In genomic region chr19:43901395-43902390, GRCh38 we compare ENCODE assay signal across 1 cellular context.
TF ChIP-seq lines count a peak whose summit lies in the region.

No MANE protein-coding gene starts in this region.

TF ChIP-seq in HepG2, 621 proteins besides CTCF, POLR2A, EP300 and RAD21 (continued from another document and continues in another):
- no peak for TF ChIP-seq ZNF275 (CRISPR knock-in tag; IDR thresholded peaks at IDR 0.05; ENCODE audit: borderline replicate concordance)
- TF ChIP-seq MYPOP (CRISPR knock-in tag; IDR thresholded peaks at IDR 0.05), result 0 out of 2 replicates have a peak, but pooled peaks have one; percentile 37
- TF ChIP-seq MEIS2 (CRISPR knock-in tag; IDR thresholded peaks at IDR 0.05), result no peak
- TF ChIP-seq ZBTB3 (CRISPR knock-in tag; IDR thresholded peaks at IDR 0.05; ENCODE audit: borderline replicate concordance, low read depth), result no peak
- no peak for TF ChIP-seq YEATS2 (CRISPR knock-in tag; IDR thresholded peaks at IDR 0.05; ENCODE audit: borderline replicate concordance)
- no peak for TF ChIP-seq ZSCAN25 (CRISPR knock-in tag; IDR thresholded peaks at IDR 0.05)
- no peak for TF ChIP-seq NR1H2 (CRISPR knock-in tag; IDR thresholded peaks at IDR 0.05; ENCODE audit: borderline replicate concordance, low read depth)
- TF ChIP-seq BATF2 (CRISPR knock-in tag; IDR thresholded peaks at IDR 0.05), result no peak
- TF ChIP-seq TFE3 (CRISPR knock-in tag; IDR thresholded peaks at IDR 0.05), result no peak
- 0 out of 2 replicates have a peak, but pooled peaks have one; percentile 27 for TF ChIP-seq ZNF557 (CRISPR knock-in tag; IDR thresholded peaks at IDR 0.05)
- peak; percentile 68; the same call in 1 of the 2 replicates for TF ChIP-seq MTERF4 (CRISPR knock-in tag; IDR thresholded peaks at IDR 0.05)
- peak; percentile 55; the same call in 1 of the 2 replicates for TF ChIP-seq ZNF350 (CRISPR knock-in tag; IDR thresholded peaks at IDR 0.05; ENCODE audit: borderline replicate concordance, low read depth)
- peak; percentile 64; the same call in 1 of the 2 replicates for TF ChIP-seq ZNF274 (CRISPR knock-in tag; IDR thresholded peaks at IDR 0.05)
- TF ChIP-seq GABPB1 (CRISPR knock-in tag; IDR thresholded peaks at IDR 0.05), result peak; percentile 94
- TF ChIP-seq HOXD1 (CRISPR knock-in tag; IDR thresholded peaks at IDR 0.05), result no peak
- no peak for TF ChIP-seq ZKSCAN1 (IDR thresholded peaks at IDR 0.05; ENCODE audit: low read length)
- TF ChIP-seq ZFP91 (CRISPR knock-in tag; IDR thresholded peaks at IDR 0.05; ENCODE audit: borderline replicate concordance), result peak; percentile 44; the same call in 1 of the 2 replicates
- TF ChIP-seq MZF1 (CRISPR knock-in tag; IDR thresholded peaks at IDR 0.05; ENCODE audit: borderline replicate concordance), result no peak
- no peak for TF ChIP-seq THAP7 (CRISPR knock-in tag; IDR thresholded peaks at IDR 0.05)
- peak; percentile 42; the same call in 1 of the 2 replicates for TF ChIP-seq BORCS8-MEF2B (CRISPR knock-in tag; IDR thresholded peaks at IDR 0.05)
- TF ChIP-seq CCDC6 (CRISPR knock-in tag; IDR thresholded peaks at IDR 0.05), result 0 out of 2 replicates have a peak, but pooled peaks have one; percentile 23
- no peak for TF ChIP-seq ZNF770 (CRISPR knock-in tag; IDR thresholded peaks at IDR 0.05)
- TF ChIP-seq ZNF687 (CRISPR knock-in tag; IDR thresholded peaks at IDR 0.05), result peak; percentile 72
- TF ChIP-seq TFDP1 (CRISPR knock-in tag; IDR thresholded peaks at IDR 0.05; ENCODE audit: borderline replicate concordance), result peak; percentile 44; the same call in 1 of the 2 replicates
- 0 out of 2 replicates have a peak, but pooled peaks have one; percentile 46 for TF ChIP-seq ETV6 (CRISPR knock-in tag; conservative IDR thresholded peaks at IDR 0.05)
- no peak for TF ChIP-seq ZHX2 (IDR thresholded peaks at IDR 0.05; ENCODE audit: low read depth)
- TF ChIP-seq ZHX2 (CRISPR knock-in tag; IDR thresholded peaks at IDR 0.05; ENCODE audit: borderline replicate concordance), result no peak
